Comparison of ENCODE assay signal across 8 cellular contexts in genomic region chr1:17053685-17054410, GRCh38. TPM values are rescaled to one million over a fixed set of nuclear protein-coding genes. Genes with fewer than 3 reads are reported as not detected.
A peak's percentile ranks its signal among the peaks of the same experiment; 100 is the strongest.
DNase-seq lines count a peak whose midpoint lies in the region; ATAC-seq and TF ChIP-seq lines count a peak whose summit lies in the region.

SDHB (minus strand) TSS chr1:17054032; CDS start chr1:17054019, 13 bp downstream.

- no peaks in the 10 kb centered on the region for H3K27me3 ChIP-seq in upper lobe of right lung

- DNase-seq in NCI-H1694 treated with DMSO at 0.1 percent for 48 hours (lab: John Stamatoyannopoulos, UW), result peak; percentile 84
- DNase-seq in T-helper 17 cell, result peak; percentile 96 to 98 (median 98)
- peak; percentile 89 to 100 (median 98) for DNase-seq in amygdala (lab: John Stamatoyannopoulos, UW)
- DNase-seq in left cardiac atrium, result peak; percentile 99
- DNase-seq in posterior vena cava (ENCODE audit: low spot score), result peak; percentile 100
- DNase-seq in upper lobe of right lung, result peak; percentile 99

- peaks cover 2% of the 10 kb centered on the region for H3K36me3 Mint-ChIP-seq in T-helper 17 cell (ENCODE audit: low read depth)

- peak; percentile 98 for ATAC-seq in HG02885 (IDR thresholded peaks at IDR 0.05; ENCODE audit: poor library complexity, unreplicated experiment)
- ATAC-seq in T-helper 17 cell, result peak; percentile 99
- peak; percentile 99 for ATAC-seq in left cardiac atrium
- ATAC-seq in upper lobe of right lung, result peak; percentile 99

- peak; percentile 74 for TF ChIP-seq POLR2A in GM15510 (IDR thresholded peaks at IDR 0.05; ENCODE audit: borderline replicate concordance, extremely low read depth, insufficient read length)

- H3K27ac Mint-ChIP-seq in T-helper 17 cell, result peak within 1 kb of the TSS; percentile 96

- H3K36me3 ChIP-seq in upper lobe of right lung, result peaks cover 18% of the 10 kb centered on the region

- H3K4me1 Mint-ChIP-seq in T-helper 17 cell, result peaks cover 23% of the 10 kb centered on the region

- peak within 1 kb of the TSS; percentile 92 for H3K4me3 ChIP-seq in upper lobe of right lung

- no peak for TF ChIP-seq CTCF in upper lobe of right lung (IDR thresholded peaks at IDR 0.05)

- H3K27me3 Mint-ChIP-seq in T-helper 17 cell, result peaks cover 9% of the 10 kb centered on the region

- peaks cover 16% of the 10 kb centered on the region for H3K4me1 ChIP-seq in upper lobe of right lung

- H3K9me3 ChIP-seq in T-helper 17 cell (ENCODE audit: control insufficient read depth, low read length, poor library complexity, severe bottlenecking) (no peaks in the 10 kb centered on the region), upper lobe of right lung (no peaks in the 10 kb centered on the region)

- H3K27ac ChIP-seq in upper lobe of right lung, result peak within 1 kb of the TSS; percentile 89

- peak within 1 kb of the TSS; percentile 98 for H3K4me3 Mint-ChIP-seq in T-helper 17 cell

- intact Hi-C loops in left cardiac atrium (cut with DNase I) (no loop called here), posterior vena cava (cut with DNase I) (no loop called here), upper lobe of right lung (cut with DNase I) (no loop called here)

RNA-seq across cellular contexts. Expression of gene SDHB, which starts in this region (rescaled TPM):
- 10 to 100 TPM; 43.6 to 48.5 TPM for total RNA-seq in T-helper 17 cell
- total RNA-seq in left cardiac atrium, result 100 to 1,000 TPM; 224 to 263 TPM
- total RNA-seq in posterior vena cava, result 10 to 100 TPM; 77.7 to 80.5 TPM
- 79.3 TPM for total RNA-seq in upper lobe of right lung

Comparison
In these comparisons a context has a peak if more than half of its experiments do, and no peak if none do; other contexts are left out.
1. Peak in every context shown above with its lines: DNase-seq, ATAC-seq, H3K4me3 ChIP-seq and H3K27ac ChIP-seq.